ENCODE assay signal across 21 cellular contexts in the genomic region with DNA sequence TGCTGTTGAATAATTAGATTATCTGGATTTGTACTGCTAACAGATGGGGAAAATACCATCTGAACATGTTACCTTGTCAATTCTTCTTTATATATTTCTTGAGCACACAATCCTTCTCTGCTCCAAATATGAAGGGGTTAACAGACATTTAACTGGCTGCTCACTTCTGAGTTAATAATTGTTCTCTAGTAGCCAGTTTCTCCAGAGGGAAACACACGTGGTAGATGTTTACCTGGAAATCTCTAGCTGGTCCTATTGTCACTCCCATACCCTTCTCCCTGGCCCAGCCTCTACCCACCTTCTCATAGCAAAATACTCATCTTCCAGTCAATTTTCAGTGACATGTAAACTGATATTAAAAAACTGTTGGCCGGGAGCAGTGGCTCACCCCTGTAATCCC.
"Had no signal": no experiment of that assay in that cellular context is flagged by ENCODE, and none has a peak within 500 bp of the region (broad histone marks: within the 10 kb centered on the region; RNA-seq: fewer than 3 reads in every experiment).

No MANE protein-coding gene starts in this region.

- H3K4me1 Mint-ChIP-seq: activated naive CD8-positive, alpha-beta T cell treated with anti-CD3 and anti-CD28 coated beads, Interleukin-2, amount 10 ng/mL, durations not matched to agents 7 days and 5 days; immature natural killer cell; stimulated activated naive B cell treated with anti-CD40 and anti-IgM and Interleukin-4, amounts not matched to agents 10 μg/mL and 1 μg/mL and 100 μg/mL, for 72 hours; T-cell had no signal

- H3K4me3 Mint-ChIP-seq: activated naive CD8-positive, alpha-beta T cell treated with anti-CD3 and anti-CD28 coated beads, Interleukin-2, amount 10 ng/mL, durations not matched to agents 7 days and 5 days; effector memory CD8-positive, alpha-beta T cell; immature natural killer cell; stimulated activated naive B cell treated with anti-CD40 and anti-IgM and Interleukin-4, amounts not matched to agents 10 μg/mL and 1 μg/mL and 100 μg/mL, for 72 hours; T-cell had no signal

- H3K27ac Mint-ChIP-seq: activated naive CD8-positive, alpha-beta T cell treated with anti-CD3 and anti-CD28 coated beads, Interleukin-2, amount 10 ng/mL, durations not matched to agents 7 days and 5 days; effector memory CD8-positive, alpha-beta T cell; immature natural killer cell; stimulated activated naive B cell treated with anti-CD40 and anti-IgM and Interleukin-4, amounts not matched to agents 10 μg/mL and 1 μg/mL and 100 μg/mL, for 72 hours; T-cell had no signal

- DNase-seq: activated CD4-positive, alpha-beta T cell treated with anti-CD3 and anti-CD28 coated beads for 4 hours; activated CD4-positive, alpha-beta T cell treated with anti-CD3 and anti-CD28 coated beads, Interleukin-2, amount 50 U/mL, for 48 hours; activated CD8-positive, alpha-beta memory T cell treated with anti-CD3 and anti-CD28 coated beads for 24 hours; activated effector memory CD4-positive, alpha-beta T cell treated with Interleukin-2 at 50 U/mL for 16 hours; activated naive CD4-positive, alpha-beta T cell treated with Interleukin-2 at 50 U/mL for 16 hours; activated naive CD8-positive, alpha-beta T cell treated with anti-CD3 and anti-CD28 coated beads, Interleukin-2, amount 10 ng/mL, durations not matched to agents 7 days and 5 days; brain microvascular endothelial cell; effector memory CD8-positive, alpha-beta T cell; erythroblast; head of caudate nucleus; hypothalamus; immature natural killer cell; left ventricle myocardium superior; nucleus accumbens; right cardiac atrium; stimulated activated CD4-positive, alpha-beta T cell treated with anti-CD3 and anti-CD28 coated beads, Interleukin-15, amount 100 ng/mL, for 24 hours; stimulated activated CD4-positive, alpha-beta T cell treated with anti-CD3 and anti-CD28 coated beads, Interleukin-2, amount 100 ng/mL, for 24 hours; stimulated activated naive B cell treated with anti-CD40 and anti-IgM and Interleukin-4, amounts not matched to agents 10 μg/mL and 1 μg/mL and 100 μg/mL, for 72 hours; stomach; T-cell; thyroid gland had no signal

- H3K36me3 Mint-ChIP-seq: activated naive CD8-positive, alpha-beta T cell treated with anti-CD3 and anti-CD28 coated beads, Interleukin-2, amount 10 ng/mL, durations not matched to agents 7 days and 5 days; immature natural killer cell; stimulated activated naive B cell treated with anti-CD40 and anti-IgM and Interleukin-4, amounts not matched to agents 10 μg/mL and 1 μg/mL and 100 μg/mL, for 72 hours; T-cell had no signal

- H3K27me3 Mint-ChIP-seq: activated naive CD8-positive, alpha-beta T cell treated with anti-CD3 and anti-CD28 coated beads, Interleukin-2, amount 10 ng/mL, durations not matched to agents 7 days and 5 days; effector memory CD8-positive, alpha-beta T cell; stimulated activated naive B cell treated with anti-CD40 and anti-IgM and Interleukin-4, amounts not matched to agents 10 μg/mL and 1 μg/mL and 100 μg/mL, for 72 hours; T-cell had no signal

- ATAC-seq: effector memory CD8-positive, alpha-beta T cell; left ventricle myocardium superior; right cardiac atrium; stimulated activated naive B cell treated with anti-CD40 and anti-IgM and Interleukin-4, amounts not matched to agents 10 μg/mL and 1 μg/mL and 100 μg/mL, for 72 hours; T-cell had no signal
